11 cellular contexts compared by ENCODE assay signal in genomic region chr9:93186151-93186715, GRCh38. TPM values are rescaled to one million over a fixed set of nuclear protein-coding genes. Genes with fewer than 3 reads are reported as not detected.
DNase-seq lines count a peak whose midpoint lies in the region; ATAC-seq, FAIRE-seq and TF ChIP-seq lines count a peak whose summit lies in the region.
"Had no signal": no experiment of that assay in that cellular context is flagged by ENCODE, and none has a peak within 500 bp of the region (broad histone marks: within the 10 kb centered on the region; RNA-seq: fewer than 3 reads in every experiment).

No MANE protein-coding gene starts in this region.

- H3K4me1 ChIP-seq in HepG2 (ENCODE audit: insufficient read depth, low read length) (peaks cover 55% of the 10 kb centered on the region), right lobe of liver (peaks cover 0 to 12% (median 0%) of the 10 kb centered on the region in 4 donors), duodenal mucosa (ENCODE audit: control insufficient read depth in 1 of 2, insufficient read depth in 2 of 2, low read length in 2 of 2) (peaks cover 51 to 52% of the 10 kb centered on the region in 2 donors), MM.1S (ENCODE audit: low read length) (no peaks in the 10 kb centered on the region)

- peak overlapping the region; percentile 80 for H3K4me2 ChIP-seq in HepG2 (ENCODE audit: low read depth, low read length)
- H3K4me2 ChIP-seq in MM.1S (ENCODE audit: low read depth, low read length), result no peak overlapping the region

- H3K27me3 ChIP-seq in HepG2 (ENCODE audit: control insufficient read depth in 1 of 2, insufficient read depth in 2 of 2, low read length in 2 of 2) (peaks cover 2 to 10% of the 10 kb centered on the region in 2 experiments; a peak in 3 of 5 replicates), right lobe of liver (peaks cover 0 to 13% of the 10 kb centered on the region in 2 donors), duodenal mucosa (ENCODE audit: control insufficient read depth in 1 of 2, insufficient read depth in 2 of 2, low read length in 2 of 2) (peaks cover 2 to 6% of the 10 kb centered on the region in 2 donors), MM.1S (replicated peaks; ENCODE audit: insufficient read depth, low read length) (no peaks in the 10 kb centered on the region)

- 43% methylated on average over 8 of the region's 13 CpGs for WGBS in HepG2 (ENCODE audit: low lambda C conversion rate)
- WGBS in right lobe of liver (ENCODE audit: insufficient coverage, low coverage, low lambda C conversion rate, missing lambda C conversion rate), result 100% methylated on average over 1 of the region's 13 CpGs

- intact Hi-C loops in HepG2 (cut with micrococcal nuclease; ENCODE audit: unreplicated experiment) (no loop called here), right lobe of liver (cut with DNase I) (no loop called here)

- ATAC-seq in HepG2, result peak; percentile 15
- no peak for ATAC-seq in right lobe of liver
- no peak for ATAC-seq in GM21529 (IDR thresholded peaks at IDR 0.05; ENCODE audit: unreplicated experiment)

- H2AFZ ChIP-seq in HepG2 (ENCODE audit: low read length), result no peak overlapping the region
- no peak overlapping the region for H2AFZ ChIP-seq in MM.1S (ENCODE audit: low read length)

- TF ChIP-seq POLR2A in HepG2 (IDR thresholded peaks at IDR 0.05; ENCODE audit: insufficient read depth in 1 of 2, low read depth in 2 of 2, low read length in 2 of 2) (no peak), right lobe of liver (IDR thresholded peaks at IDR 0.05) (no peak)

- DNase-seq in HepG2 (ENCODE audit: low spot score) (no peak), right lobe of liver (no peak), myocyte (ENCODE audit: low read depth) (peak; percentile 22), NCI-H1930 (lab: John Stamatoyannopoulos, UW) (no peak), DMS79 (lab: John Stamatoyannopoulos, UW) (no peak), MM.1S (no peak)
- DNase-seq: AML-193 had no signal

- H3K79me2 ChIP-seq in HepG2 (ENCODE audit: insufficient read depth, low read length) (peaks cover 47% of the 10 kb centered on the region), MM.1S (ENCODE audit: low read length) (no peaks in the 10 kb centered on the region)

- CTCF ChIA-PET in HepG2 (lab: Yijun Ruan, JAX; ENCODE audit: low intra/inter-chr PET ratio, low total read pairs), result no interaction called here

- TF ChIP-seq RAD21 in HepG2 (CRISPR knock-in tag; IDR thresholded peaks at IDR 0.05), result no peak

- BruUV-seq in HepG2 (replicated peaks; lab: Mats Ljungman, UMichigan), result TSS peak; percentile 42

- no peaks in the 10 kb centered on the region for H3F3A ChIP-seq in MM.1S (ENCODE audit: insufficient read depth, low read length)

- H3K4me3 ChIP-seq in HepG2 (replicated peaks in 1 of 3; ENCODE audit: insufficient read depth in 1 of 3, low read depth in 2 of 3, low read length in 3 of 3) (peak overlapping the region; percentile 33 to 70 (median 39)), right lobe of liver (no peak overlapping the region), duodenal mucosa (ENCODE audit: low read depth in 1 of 2, low read length in 2 of 2) (peak overlapping the region; percentile 58 to 70), MM.1S (ENCODE audit: low read length) (no peak overlapping the region)

- H4K20me1 ChIP-seq in HepG2 (ENCODE audit: insufficient read depth, low read length) (no peaks in the 10 kb centered on the region), MM.1S (ENCODE audit: insufficient read depth, low read length) (no peaks in the 10 kb centered on the region)

- FAIRE-seq in HepG2 (lab: Jason Lieb, UNC), result no peak
- FAIRE-seq: colon had no signal

- no peaks in the 10 kb centered on the region for H3K9me2 ChIP-seq in MM.1S (replicated peaks; ENCODE audit: insufficient read depth, low read length)

- H3K36me3 ChIP-seq in HepG2 (replicated peaks in 1 of 2; ENCODE audit: control insufficient read depth in 1 of 2, insufficient read depth in 2 of 2, low read length in 2 of 2) (peaks cover 1 to 7% of the 10 kb centered on the region in 2 experiments; a peak in 1 of 5 replicates), right lobe of liver (no peaks in the 10 kb centered on the region), duodenal mucosa (ENCODE audit: control insufficient read depth in 1 of 2, insufficient read depth in 2 of 2, low read length in 2 of 2) (peaks cover 0 to 6% of the 10 kb centered on the region in 2 donors), MM.1S (replicated peaks; ENCODE audit: insufficient read depth, low read length) (no peaks in the 10 kb centered on the region)

- H3K9me3 ChIP-seq in HepG2 (ENCODE audit: low read length) (no peaks in the 10 kb centered on the region), right lobe of liver (no peaks in the 10 kb centered on the region), duodenal mucosa (ENCODE audit: control insufficient read depth in 1 of 2, low read length in 2 of 2) (no peaks in the 10 kb centered on the region), MM.1S (replicated peaks; ENCODE audit: insufficient read depth, low read length) (no peaks in the 10 kb centered on the region)

- TF ChIP-seq EP300 in HepG2 (IDR thresholded peaks at IDR 0.05; ENCODE audit: low read depth in 2 of 2, low read length in 2 of 2) (no peak), HepG2 (CRISPR knock-in tag; IDR thresholded peaks at IDR 0.05; ENCODE audit: borderline replicate concordance) (no peak)

- H3K27ac ChIP-seq in HepG2 (ENCODE audit: extremely low read length, insufficient read depth, low read length) (peak overlapping the region; percentile 29), right lobe of liver (no peak overlapping the region), duodenal mucosa (ENCODE audit: low read depth, low read length) (no peak overlapping the region), MM.1S (ENCODE audit: low read length) (no peak overlapping the region)
- H3K27ac ChIP-seq: RWPE1 had no signal

- TF ChIP-seq CTCF in HepG2 (CRISPR knock-in tag; IDR thresholded peaks at IDR 0.05) (no peak), right lobe of liver (IDR thresholded peaks at IDR 0.05) (no peak), MM.1S (IDR thresholded peaks at IDR 0.05; ENCODE audit: low read length) (no peak)

- H3K9ac ChIP-seq in HepG2 (ENCODE audit: insufficient read depth, low read depth, low read length) (peak overlapping the region; percentile 59), duodenal mucosa (ENCODE audit: low read depth in 1 of 2, low read length in 2 of 2) (peak overlapping the region; percentile 33 to 70), MM.1S (ENCODE audit: low read length) (no peak overlapping the region)

- in situ Hi-C loops in HepG2 (cut with HindIII; ENCODE audit: extremely low pct_ligation_motif_present, low pct_unique_long_range_greater_than_20kb), result no loop called here

- POLR2A ChIA-PET in HepG2 (lab: Yijun Ruan, JAX), result interaction anchor here (0.8 to 2.0 kb wide), 3 partner anchors 9 to 113 kb away, joined by 3 to 9 read pairs (median 8); no protein-coding TSS in a partner anchor

RNA-seq across cellular contexts. Expression of gene WNK2, which starts 2.3 kb away (rescaled TPM):
- total RNA-seq in HepG2 (2016; rRNA removed; fragmentation: Illumina TruSeq; extraction: Trizol) (10.5 and 16.6 TPM in 2 replicates), right lobe of liver (1 to 10 TPM in 5 of 6 experiments, under 1 TPM in 1; 0.43 to 3.6 (median 1.3) TPM), myocyte (not detected in 2 replicates)
- total RNA-seq in HepG2 (2016; cell fraction: cytosol; rRNA removed; fragmentation: Illumina TruSeq; extraction: Trizol; ENCODE audit: low read depth), result 2.8 and 5.4 TPM in 2 replicates
- total RNA-seq in HepG2 (2016; cell fraction: insoluble cytoplasmic fraction; rRNA removed; fragmentation: Illumina TruSeq; extraction: Trizol), result 7.9 and 14.6 TPM in 2 replicates
- total RNA-seq in HepG2 (2016; cell fraction: membrane; rRNA removed; fragmentation: Illumina TruSeq; extraction: Trizol), result 9.4 and 9.8 TPM in 2 replicates
- total RNA-seq in HepG2 (2016; cell fraction: nucleus; rRNA removed; fragmentation: Illumina TruSeq; extraction: Trizol), result 21.0 and 29.3 TPM in 2 replicates
- 11.4 and 12.0 TPM in 2 replicates for polyA plus RNA-seq in HepG2 (2011; rRNA removed)
- polyA plus RNA-seq in HepG2 (2011; cell fraction: cytosol; rRNA removed), result 3.1 and 5.3 TPM in 2 replicates
- polyA plus RNA-seq in HepG2 (2011; cell fraction: nucleus; rRNA removed), result 98.4 and 126 TPM in 2 replicates
- 29.1 and 39.4 TPM in 2 replicates for polyA plus RNA-seq in HepG2 (2012)
- polyA plus RNA-seq in HepG2 (2016; cell fraction: cytosol; fragmentation: Illumina TruSeq; extraction: Trizol; ENCODE audit: low read depth), result 3.2 and 4.2 TPM in 2 replicates
- 18.9 and 27.7 TPM in 2 replicates for polyA plus RNA-seq in HepG2 (2016; cell fraction: insoluble cytoplasmic fraction; fragmentation: Illumina TruSeq; extraction: Trizol; ENCODE audit: low read depth)
- polyA plus RNA-seq in HepG2 (2016; cell fraction: membrane; fragmentation: Illumina TruSeq; extraction: Trizol; ENCODE audit: low read depth), result 4.9 and 6.5 TPM in 2 replicates
- 87.2 and 94.8 TPM in 2 replicates for polyA plus RNA-seq in HepG2 (2016; cell fraction: nucleus; fragmentation: Illumina TruSeq; extraction: Trizol; ENCODE audit: insufficient read depth, low read depth)
- polyA minus RNA-seq in HepG2 (2011; rRNA and poly(A)+ RNA removed; ENCODE audit: low replicate concordance), result 8.4 and 22.7 TPM in 2 replicates
- polyA minus RNA-seq in HepG2 (2011; cell fraction: cytosol; rRNA and poly(A)+ RNA removed), result 15.8 and 17.9 TPM in 2 replicates
- polyA minus RNA-seq in HepG2 (2011; cell fraction: nucleus; rRNA and poly(A)+ RNA removed), result 32.8 and 40.0 TPM in 2 replicates
- polyA plus RNA-seq in myocyte (2012), result not detected

RNA-seq across cellular contexts. Expression of gene NINJ1, which starts 52.2 kb away (rescaled TPM):
- total RNA-seq in HepG2 (2016; rRNA removed; fragmentation: Illumina TruSeq; extraction: Trizol) (77.1 and 92.1 TPM in 2 replicates), right lobe of liver (100 to 1,000 TPM in 1 of 6 experiments, 10 to 100 TPM in 5; 35.6 to 103 (median 65.1) TPM), myocyte (33.6 and 78.3 TPM in 2 replicates)
- 104 and 127 TPM in 2 replicates for total RNA-seq in HepG2 (2016; cell fraction: cytosol; rRNA removed; fragmentation: Illumina TruSeq; extraction: Trizol; ENCODE audit: low read depth)
- 66.8 and 94.8 TPM in 2 replicates for total RNA-seq in HepG2 (2016; cell fraction: insoluble cytoplasmic fraction; rRNA removed; fragmentation: Illumina TruSeq; extraction: Trizol)
- 149 and 180 TPM in 2 replicates for total RNA-seq in HepG2 (2016; cell fraction: membrane; rRNA removed; fragmentation: Illumina TruSeq; extraction: Trizol)
- total RNA-seq in HepG2 (2016; cell fraction: nucleus; rRNA removed; fragmentation: Illumina TruSeq; extraction: Trizol), result 48.9 and 58.7 TPM in 2 replicates
- 81.2 and 109 TPM in 2 replicates for polyA plus RNA-seq in HepG2 (2011; rRNA removed)
- 83.2 and 110 TPM in 2 replicates for polyA plus RNA-seq in HepG2 (2011; cell fraction: cytosol; rRNA removed)
- polyA plus RNA-seq in HepG2 (2011; cell fraction: nucleus; rRNA removed), result 62.3 and 83.6 TPM in 2 replicates
- 77.3 and 145 TPM in 2 replicates for polyA plus RNA-seq in HepG2 (2012)
- 196 and 226 TPM in 2 replicates for polyA plus RNA-seq in HepG2 (2016; cell fraction: cytosol; fragmentation: Illumina TruSeq; extraction: Trizol; ENCODE audit: low read depth)
- polyA plus RNA-seq in HepG2 (2016; cell fraction: insoluble cytoplasmic fraction; fragmentation: Illumina TruSeq; extraction: Trizol; ENCODE audit: low read depth), result 104 and 130 TPM in 2 replicates
- polyA plus RNA-seq in HepG2 (2016; cell fraction: membrane; fragmentation: Illumina TruSeq; extraction: Trizol; ENCODE audit: low read depth), result 235 and 242 TPM in 2 replicates
- 122 and 127 TPM in 2 replicates for polyA plus RNA-seq in HepG2 (2016; cell fraction: nucleus; fragmentation: Illumina TruSeq; extraction: Trizol; ENCODE audit: insufficient read depth, low read depth)
- polyA minus RNA-seq in HepG2 (2011; rRNA and poly(A)+ RNA removed; ENCODE audit: low replicate concordance), result 22.5 and 101 TPM in 2 replicates
- 26.1 and 26.7 TPM in 2 replicates for polyA minus RNA-seq in HepG2 (2011; cell fraction: cytosol; rRNA and poly(A)+ RNA removed)
- polyA minus RNA-seq in HepG2 (2011; cell fraction: nucleus; rRNA and poly(A)+ RNA removed), result 17.8 and 21.8 TPM in 2 replicates
- 27.3 TPM for polyA plus RNA-seq in myocyte (2012)

Comparison
In these comparisons a context has a peak if more than half of its experiments do, and no peak if none do; other contexts are left out.
1. H3K4me3 ChIP-seq: peak in HepG2 (3 of 3) and duodenal mucosa (2 of 2); none in right lobe of liver (0 of 3) and MM.1S (single experiment).